ENCODE assay signal across 19 cellular contexts in genomic region chr1:27127419-27127818, GRCh38. TPM values are rescaled to one million over a fixed set of nuclear protein-coding genes. Genes with fewer than 3 reads are reported as not detected.
A peak's percentile ranks its signal among the peaks of the same experiment; 100 is the strongest.
DNase-seq lines count a peak whose midpoint lies in the region; ATAC-seq, FAIRE-seq and TF ChIP-seq lines count a peak whose summit lies in the region.
"Had no signal": no experiment of that assay in that cellular context is flagged by ENCODE, and none has a peak within 500 bp of the region (broad histone marks: within the 10 kb centered on the region; RNA-seq: fewer than 3 reads in every experiment).

No MANE protein-coding gene starts in this region.

- intact Hi-C loops in HepG2 (cut with micrococcal nuclease; ENCODE audit: unreplicated experiment) (no loop called here), right lobe of liver (cut with DNase I) (no loop called here)

- no peak for DNase-seq in HepG2 (ENCODE audit: low spot score)
- DNase-seq in right lobe of liver: no peak
- DNase-seq in WTC11 (ENCODE audit: low spot score): no peak
- no peak for DNase-seq in glutamatergic neuron
- DNase-seq in H4 (ENCODE audit: low spot score): no peak
- DNase-seq in NCI-H146 (lab: John Stamatoyannopoulos, UW): no peak
- DNase-seq: CD8-positive, alpha-beta T cell; DMS79; effector memory CD8-positive, alpha-beta T cell; mammary epithelial cell; MM.1S; naive thymus-derived CD8-positive, alpha-beta T cell; NCI-H187 treated with DMSO at 0.1 percent for 48 hours had no signal

- no peak overlapping the region for H3K27ac ChIP-seq in HepG2 (ENCODE audit: extremely low read length, insufficient read depth, low read length)
- no peak overlapping the region for H3K27ac ChIP-seq in right lobe of liver
- H3K27ac ChIP-seq: thoracic aorta had no signal

- FAIRE-seq in HepG2 (lab: Jason Lieb, UNC): no peak
- FAIRE-seq: islet of Langerhans had no signal

- H3K4me3 Mint-ChIP-seq in WTC11 (no peak overlapping the region), glutamatergic neuron (ENCODE audit: unreplicated experiment) (no peak overlapping the region)
- H3K4me3 Mint-ChIP-seq in stimulated activated memory B cell treated with anti-CD40 and anti-IgM and Interleukin-4, amounts not matched to agents 10 μg/mL and 1 μg/mL and 100 μg/mL, for 72 hours: no peak overlapping the region
- H3K4me3 Mint-ChIP-seq: CD8-positive, alpha-beta T cell; effector memory CD8-positive, alpha-beta T cell; naive thymus-derived CD8-positive, alpha-beta T cell; T-helper 2 cell treated with Interferon-gamma antibody and Interleukin-4, amounts not matched to agents 5 μg/mL and 100 μg/mL, for 36 hours had no signal

- no peaks in the 10 kb centered on the region for H4K20me1 ChIP-seq in HepG2 (ENCODE audit: insufficient read depth, low read length)

- H3K36me3 ChIP-seq in HepG2 (replicated peaks in 1 of 2; ENCODE audit: control insufficient read depth in 1 of 2, insufficient read depth in 2 of 2, low read length in 2 of 2): no peaks in the 10 kb centered on the region
- H3K36me3 ChIP-seq in right lobe of liver: no peaks in the 10 kb centered on the region
- H3K36me3 ChIP-seq: thoracic aorta had no signal

- no peak overlapping the region for H3K4me2 ChIP-seq in HepG2 (ENCODE audit: low read depth, low read length)

- CTCF ChIA-PET in HepG2 (lab: Yijun Ruan, JAX; ENCODE audit: low intra/inter-chr PET ratio, low total read pairs): no interaction called here
- CTCF ChIA-PET in WTC11 (lab: Charles Lee): no interaction called here

- no peak for TF ChIP-seq EP300 in HepG2 (IDR thresholded peaks at IDR 0.05; ENCODE audit: low read depth in 2 of 2, low read length in 2 of 2)
- no peak for TF ChIP-seq EP300 in HepG2 (CRISPR knock-in tag; IDR thresholded peaks at IDR 0.05; ENCODE audit: borderline replicate concordance)

- in situ Hi-C loops in HepG2 (cut with HindIII; ENCODE audit: extremely low pct_ligation_motif_present, low pct_unique_long_range_greater_than_20kb): no loop called here

- H3K9me3 ChIP-seq in HepG2 (ENCODE audit: low read length) (no peaks in the 10 kb centered on the region), right lobe of liver (no peaks in the 10 kb centered on the region)
- H3K9me3 ChIP-seq: thoracic aorta had no signal

- no TSS peak for BruUV-seq in HepG2 (replicated peaks; lab: Mats Ljungman, UMichigan)

- TF ChIP-seq RAD21 in HepG2 (CRISPR knock-in tag; IDR thresholded peaks at IDR 0.05): no peak

- peaks cover 15% of the 10 kb centered on the region for H3K4me1 ChIP-seq in HepG2 (ENCODE audit: insufficient read depth, low read length)
- peaks cover 0 to under 1% (median 0%) of the 10 kb centered on the region in 4 donors for H3K4me1 ChIP-seq in right lobe of liver

- peak; percentile 64 for ATAC-seq in HepG2
- ATAC-seq in right lobe of liver: no peak
- ATAC-seq in WTC11: peak; percentile 63
- no peak for ATAC-seq in stimulated activated memory B cell treated with anti-CD40 and anti-IgM and Interleukin-4, amounts not matched to agents 10 μg/mL and 1 μg/mL and 100 μg/mL, for 72 hours
- no peak for ATAC-seq in HG03097 (IDR thresholded peaks at IDR 0.05; ENCODE audit: low FRiP score, unreplicated experiment)
- ATAC-seq: activated CD4-positive, CD25-positive, alpha-beta regulatory T cell treated with anti-CD3 and anti-CD28 coated beads, Interleukin-2, amount 50 U/mL, for 24 hours; CD8-positive, alpha-beta T cell; effector memory CD8-positive, alpha-beta T cell; naive thymus-derived CD8-positive, alpha-beta T cell had no signal

- no peaks in the 10 kb centered on the region for H3K27me3 ChIP-seq in HepG2 (ENCODE audit: control insufficient read depth in 1 of 2, insufficient read depth in 2 of 2, low read length in 2 of 2)
- H3K27me3 ChIP-seq in right lobe of liver: no peaks in the 10 kb centered on the region

- 100% methylated on average over 1 of the region's 3 CpGs for WGBS in HepG2 (ENCODE audit: low lambda C conversion rate)
- WGBS in right lobe of liver (ENCODE audit: insufficient coverage, low coverage, low lambda C conversion rate, missing lambda C conversion rate): no CpG with 5 or more reads among the region's 3 CpGs

- no peak overlapping the region for H3K4me3 ChIP-seq in HepG2 (replicated peaks in 1 of 3; ENCODE audit: insufficient read depth in 1 of 3, low read depth in 2 of 3, low read length in 3 of 3)
- no peak overlapping the region for H3K4me3 ChIP-seq in right lobe of liver
- H3K4me3 ChIP-seq: thoracic aorta had no signal

- H3K27ac Mint-ChIP-seq in WTC11 (no peak overlapping the region), glutamatergic neuron (ENCODE audit: unreplicated experiment) (no peak overlapping the region)
- H3K27ac Mint-ChIP-seq in stimulated activated memory B cell treated with anti-CD40 and anti-IgM and Interleukin-4, amounts not matched to agents 10 μg/mL and 1 μg/mL and 100 μg/mL, for 72 hours: no peak overlapping the region
- H3K27ac Mint-ChIP-seq: CD8-positive, alpha-beta T cell; effector memory CD8-positive, alpha-beta T cell; T-helper 2 cell treated with Interferon-gamma antibody and Interleukin-4, amounts not matched to agents 5 μg/mL and 100 μg/mL, for 36 hours had no signal

- no peak for TF ChIP-seq POLR2A in HepG2 (IDR thresholded peaks at IDR 0.05; ENCODE audit: insufficient read depth in 1 of 2, low read depth in 2 of 2, low read length in 2 of 2)
- no peak for TF ChIP-seq POLR2A in right lobe of liver (IDR thresholded peaks at IDR 0.05)

- H3K9me3 Mint-ChIP-seq in WTC11 (no peaks in the 10 kb centered on the region), glutamatergic neuron (ENCODE audit: unreplicated experiment) (peaks cover 1% of the 10 kb centered on the region)
- no peaks in the 10 kb centered on the region for H3K9me3 Mint-ChIP-seq in stimulated activated memory B cell treated with anti-CD40 and anti-IgM and Interleukin-4, amounts not matched to agents 10 μg/mL and 1 μg/mL and 100 μg/mL, for 72 hours
- H3K9me3 Mint-ChIP-seq: CD8-positive, alpha-beta T cell; effector memory CD8-positive, alpha-beta T cell; naive thymus-derived CD8-positive, alpha-beta T cell; T-helper 2 cell treated with Interferon-gamma antibody and Interleukin-4, amounts not matched to agents 5 μg/mL and 100 μg/mL, for 36 hours had no signal

- no peak overlapping the region for H3K9ac ChIP-seq in HepG2 (ENCODE audit: insufficient read depth, low read depth, low read length)

- TF ChIP-seq CTCF in HepG2 (CRISPR knock-in tag; IDR thresholded peaks at IDR 0.05): peak; percentile 19; the same call in 1 of the 2 replicates
- no peak for TF ChIP-seq CTCF in right lobe of liver (IDR thresholded peaks at IDR 0.05)
- TF ChIP-seq CTCF in WTC11 (IDR thresholded peaks at IDR 0.05): no peak
- TF ChIP-seq CTCF in glutamatergic neuron (IDR thresholded peaks at IDR 0.05; ENCODE audit: partially characterized antibody, unreplicated experiment): peak; percentile 21

- no peak overlapping the region for H2AFZ ChIP-seq in HepG2 (ENCODE audit: low read length)

- no peaks in the 10 kb centered on the region for H3K27me3 Mint-ChIP-seq in WTC11 (ENCODE audit: low read depth)
- peaks cover 1% of the 10 kb centered on the region for H3K27me3 Mint-ChIP-seq in glutamatergic neuron (ENCODE audit: unreplicated experiment)
- H3K27me3 Mint-ChIP-seq in stimulated activated memory B cell treated with anti-CD40 and anti-IgM and Interleukin-4, amounts not matched to agents 10 μg/mL and 1 μg/mL and 100 μg/mL, for 72 hours: no peaks in the 10 kb centered on the region
- H3K27me3 Mint-ChIP-seq: effector memory CD8-positive, alpha-beta T cell; naive thymus-derived CD8-positive, alpha-beta T cell had no signal

- H3K36me3 Mint-ChIP-seq in WTC11 (no peaks in the 10 kb centered on the region), glutamatergic neuron (ENCODE audit: unreplicated experiment) (no peaks in the 10 kb centered on the region)
- H3K36me3 Mint-ChIP-seq in stimulated activated memory B cell treated with anti-CD40 and anti-IgM and Interleukin-4, amounts not matched to agents 10 μg/mL and 1 μg/mL and 100 μg/mL, for 72 hours: no peaks in the 10 kb centered on the region

- POLR2A ChIA-PET in HepG2 (lab: Yijun Ruan, JAX) (no interaction called here), WTC11 (lab: Charles Lee) (interaction anchor here (1.3 kb wide), 1 partner anchor 27 kb away, joined by 4 read pairs; the partner anchor contains the start of gene SLC9A1)

- H3K4me1 Mint-ChIP-seq in WTC11 (peaks cover 3% of the 10 kb centered on the region), glutamatergic neuron (ENCODE audit: low read depth, unreplicated experiment) (peaks cover 3% of the 10 kb centered on the region)
- H3K4me1 Mint-ChIP-seq in stimulated activated memory B cell treated with anti-CD40 and anti-IgM and Interleukin-4, amounts not matched to agents 10 μg/mL and 1 μg/mL and 100 μg/mL, for 72 hours: peaks cover 18% of the 10 kb centered on the region

- no peaks in the 10 kb centered on the region for H3K79me2 ChIP-seq in HepG2 (ENCODE audit: insufficient read depth, low read length)

TF ChIP-seq in WTC11, 78 proteins besides CTCF, POLR2A, EP300 and RAD21 (continues in another document):
- no peak for TF ChIP-seq CREM (CRISPR knock-in tag; IDR thresholded peaks at IDR 0.05)

RNA-seq across cellular contexts. Expression of gene SLC9A1, which starts 27.5 kb away (rescaled TPM):
- total RNA-seq in HepG2 (2016; rRNA removed; fragmentation: Illumina TruSeq; extraction: Trizol) (2.7 and 2.9 TPM in 2 replicates), right lobe of liver (1 to 10 TPM; 1.7 to 4.3 (median 3.0) TPM), WTC11 (2021) (22.0 to 25.1 TPM (median 22.5 TPM) in 3 replicates), glutamatergic neuron (ENCODE audit: unreplicated experiment) (16.7 TPM)
- total RNA-seq in HepG2 (2016; cell fraction: cytosol; rRNA removed; fragmentation: Illumina TruSeq; extraction: Trizol; ENCODE audit: low read depth): 1.8 and 2.1 TPM in 2 replicates
- 1.6 and 2.5 TPM in 2 replicates for total RNA-seq in HepG2 (2016; cell fraction: insoluble cytoplasmic fraction; rRNA removed; fragmentation: Illumina TruSeq; extraction: Trizol)
- 3.1 and 3.8 TPM in 2 replicates for total RNA-seq in HepG2 (2016; cell fraction: membrane; rRNA removed; fragmentation: Illumina TruSeq; extraction: Trizol)
- 3.9 and 5.2 TPM in 2 replicates for total RNA-seq in HepG2 (2016; cell fraction: nucleus; rRNA removed; fragmentation: Illumina TruSeq; extraction: Trizol)
- polyA plus RNA-seq in HepG2 (2011; rRNA removed): 1.4 and 1.7 TPM in 2 replicates
- 1.0 and 2.7 TPM in 2 replicates for polyA plus RNA-seq in HepG2 (2011; cell fraction: cytosol; rRNA removed)
- 5.0 and 5.3 TPM in 2 replicates for polyA plus RNA-seq in HepG2 (2011; cell fraction: nucleus; rRNA removed)
- polyA plus RNA-seq in HepG2 (2012): 4.8 and 6.7 TPM in 2 replicates
- 0.97 and 1.3 TPM in 2 replicates for polyA plus RNA-seq in HepG2 (2016; cell fraction: cytosol; fragmentation: Illumina TruSeq; extraction: Trizol; ENCODE audit: low read depth)
- 2.6 and 5.0 TPM in 2 replicates for polyA plus RNA-seq in HepG2 (2016; cell fraction: insoluble cytoplasmic fraction; fragmentation: Illumina TruSeq; extraction: Trizol; ENCODE audit: low read depth)
- polyA plus RNA-seq in HepG2 (2016; cell fraction: membrane; fragmentation: Illumina TruSeq; extraction: Trizol; ENCODE audit: low read depth): 2.2 and 2.7 TPM in 2 replicates
- 11.1 and 12.2 TPM in 2 replicates for polyA plus RNA-seq in HepG2 (2016; cell fraction: nucleus; fragmentation: Illumina TruSeq; extraction: Trizol; ENCODE audit: insufficient read depth, low read depth)
- 5.1 and 11.1 TPM in 2 replicates for polyA minus RNA-seq in HepG2 (2011; rRNA and poly(A)+ RNA removed; ENCODE audit: low replicate concordance)
- polyA minus RNA-seq in HepG2 (2011; cell fraction: cytosol; rRNA and poly(A)+ RNA removed): 1.7 and 4.4 TPM in 2 replicates
- 3.1 and 3.2 TPM in 2 replicates for polyA minus RNA-seq in HepG2 (2011; cell fraction: nucleus; rRNA and poly(A)+ RNA removed)
- 1.6 and 5.2 TPM in 2 replicates for total RNA-seq in H4 (2014; rRNA removed; shearing (Covaris generic))

Comparison
In these comparisons a context has a peak if more than half of its experiments do, and no peak if none do; other contexts are left out.
1. ATAC-seq: peak in HepG2 (single experiment) and WTC11 (single experiment); none in right lobe of liver (0 of 4), stimulated activated memory B cell treated with anti-CD40 and anti-IgM and Interleukin-4, amounts not matched to agents 10 μg/mL and 1 μg/mL and 100 μg/mL, for 72 hours (single experiment) and HG03097 (single experiment).
2. CTCF ChIP-seq: peak in HepG2 (single experiment) and glutamatergic neuron (single experiment); none in right lobe of liver (0 of 4) and WTC11 (single experiment).
3. Of the 50 proteins assayed by ChIP-seq in both HepG2 and WTC11: peak only in HepG2: CTCF; only in WTC11: none; in both: none; in neither: 49.